ENCODE assay signal across 8 cellular contexts in genomic region chr15:63348392-63348791, GRCh38. TPM values are rescaled to one million over a fixed set of nuclear protein-coding genes. Genes with fewer than 3 reads are reported as not detected.
DNase-seq lines count a peak whose midpoint lies in the region; ATAC-seq, FAIRE-seq and TF ChIP-seq lines count a peak whose summit lies in the region.

No MANE protein-coding gene starts in this region.

- FAIRE-seq in RCC 7860 (lab: Jason Lieb, UNC), result peak; percentile 77

- intact Hi-C loops in posterior cingulate gyrus (cut with DNase I), result no loop called here

- in situ Hi-C loops in G401 (cut with HindIII; ENCODE audit: low sequenced_read_pairs), result no loop called here

- ATAC-seq in GM19397 (IDR thresholded peaks at IDR 0.05; ENCODE audit: unreplicated experiment), result no peak
- ATAC-seq in GM18868 (IDR thresholded peaks at IDR 0.05; ENCODE audit: unreplicated experiment), result no peak

- H3K4me3 ChIP-seq in fibroblast of pulmonary artery (replicated peaks; ENCODE audit: low read depth, low read length), result no peak overlapping the region

- TF ChIP-seq CTCF in fibroblast of pulmonary artery (IDR thresholded peaks at IDR 0.05; ENCODE audit: low read length, missing control alignments), result no peak

- DNase-seq in G401 (ENCODE audit: low spot score) (peak; percentile 76), RCC 7860 (ENCODE audit: low spot score) (peak; percentile 65), fibroblast of pulmonary artery (ENCODE audit: low read depth) (peak; percentile 82), posterior cingulate gyrus (peak; percentile 47 to 94 (median 66))
- DNase-seq in effector CD4-positive, alpha-beta T cell, result no peak
- no peak for DNase-seq in stimulated activated CD4-positive, alpha-beta T cell treated with anti-CD3 and anti-CD28 coated beads, Interleukin-15, amount 100 ng/mL, for 24 hours

RNA-seq across cellular contexts. Expression of gene CA12, which starts 33.3 kb away (rescaled TPM):
- 3.8 and 7.9 TPM in 2 replicates for total RNA-seq in G401 (2014; rRNA removed; shearing (Covaris generic))

Comparison
In these comparisons a context has a peak if more than half of its experiments do, and no peak if none do; other contexts are left out.
1. DNase-seq: peak in G401 (single experiment), RCC 7860 (single experiment), fibroblast of pulmonary artery (single experiment) and posterior cingulate gyrus (10 of 10); none in effector CD4-positive, alpha-beta T cell (single experiment) and stimulated activated CD4-positive, alpha-beta T cell treated with anti-CD3 and anti-CD28 coated beads, Interleukin-15, amount 100 ng/mL, for 24 hours (single experiment).